Comparison of ENCODE assay signal across 8 cellular contexts in genomic region chr1:204286841-204287387, GRCh38.
DNase-seq lines count a peak whose midpoint lies in the region; ATAC-seq and TF ChIP-seq lines count a peak whose summit lies in the region.

No MANE protein-coding gene starts in this region.

- no peak overlapping the region for H3K4me2 ChIP-seq in osteoblast (ENCODE audit: insufficient read depth, low read length)

- H3K36me3 ChIP-seq in right atrium auricular region, result no peaks in the 10 kb centered on the region
- no peaks in the 10 kb centered on the region for H3K36me3 ChIP-seq in skeletal muscle tissue (ENCODE audit: control insufficient read depth in 3 of 3, insufficient read depth in 3 of 3, low read length in 3 of 3)
- H3K36me3 ChIP-seq in osteoblast (ENCODE audit: insufficient read depth, low read length), result no peaks in the 10 kb centered on the region

- H3K27ac Mint-ChIP-seq in activated T-cell treated with anti-CD3 and anti-CD28 coated beads, Interleukin-2, amount 50 U/mL, for 72 hours, result peak overlapping the region; percentile 98

- H3K4me1 ChIP-seq in right atrium auricular region (peaks cover 0 to 74% of the 10 kb centered on the region in 2 donors), skeletal muscle tissue (ENCODE audit: control insufficient read depth in 3 of 3, insufficient read depth in 3 of 3, low read length in 3 of 3) (peaks cover 17 to 31% (median 22%) of the 10 kb centered on the region in 3 donors), osteoblast (ENCODE audit: insufficient read depth, low read length) (no peaks in the 10 kb centered on the region)

- no peaks in the 10 kb centered on the region for H3K36me3 Mint-ChIP-seq in activated T-cell treated with anti-CD3 and anti-CD28 coated beads, Interleukin-2, amount 50 U/mL, for 72 hours (ENCODE audit: insufficient read depth in 2 of 2)

- no peak for TF ChIP-seq CTCF in right atrium auricular region (IDR thresholded peaks at IDR 0.05)
- TF ChIP-seq CTCF in osteoblast (IDR thresholded peaks at IDR 0.05; ENCODE audit: extremely low read depth, low read depth, low read length), result no peak

- no peaks in the 10 kb centered on the region for H3K79me2 ChIP-seq in osteoblast (ENCODE audit: insufficient read depth, low read length)

- H3K4me1 Mint-ChIP-seq in activated T-cell treated with anti-CD3 and anti-CD28 coated beads, Interleukin-2, amount 50 U/mL, for 72 hours (ENCODE audit: low read depth), result peaks cover 28% of the 10 kb centered on the region

- no peaks in the 10 kb centered on the region for H3K9me3 Mint-ChIP-seq in activated T-cell treated with anti-CD3 and anti-CD28 coated beads, Interleukin-2, amount 50 U/mL, for 72 hours

- DNase-seq in DMS53 (lab: John Stamatoyannopoulos, UW), result peak; percentile 93
- peak; percentile 26 to 77 for DNase-seq in NCI-H446 (lab: John Stamatoyannopoulos, UW)
- DNase-seq in activated T-cell treated with anti-CD3 and anti-CD28 coated beads, Interleukin-2, amount 50 U/mL, for 72 hours, result peak; percentile 34 to 36
- DNase-seq in right atrium auricular region (ENCODE audit: low spot score), result no peak
- no peak for DNase-seq in osteoblast (ENCODE audit: insufficient read length, low spot score, missing footprints)
- DNase-seq in NCI-H187 (lab: John Stamatoyannopoulos, UW), result no peak

- H3K27ac ChIP-seq in right atrium auricular region (peak overlapping the region; percentile 76 to 92), skeletal muscle tissue (ENCODE audit: low read depth, low read length) (peak overlapping the region; percentile 40), osteoblast (ENCODE audit: low read depth, low read length) (no peak overlapping the region)

- H3K9me3 ChIP-seq in right atrium auricular region (no peaks in the 10 kb centered on the region), skeletal muscle tissue (ENCODE audit: control insufficient read depth in 3 of 3, low read length in 3 of 3) (no peaks in the 10 kb centered on the region), osteoblast (ENCODE audit: low read depth, low read length) (no peaks in the 10 kb centered on the region)

- no peak overlapping the region for H2AFZ ChIP-seq in osteoblast (ENCODE audit: low read length)

- peak; percentile 87 to 88 for ATAC-seq in activated T-cell treated with anti-CD3 and anti-CD28 coated beads, Interleukin-2, amount 50 U/mL, for 72 hours (replicated peaks in 1 of 2)
- ATAC-seq in HG03097 (IDR thresholded peaks at IDR 0.05; ENCODE audit: low FRiP score, unreplicated experiment), result no peak

- no peak overlapping the region for H3K9ac ChIP-seq in skeletal muscle tissue (ENCODE audit: low read depth in 1 of 3, low read length in 3 of 3)

- H3K27me3 ChIP-seq in right atrium auricular region, result no peaks in the 10 kb centered on the region
- H3K27me3 ChIP-seq in skeletal muscle tissue (ENCODE audit: control insufficient read depth in 3 of 3, insufficient read depth in 3 of 3, low read length in 3 of 3), result peaks cover 5 to 12% (median 9%) of the 10 kb centered on the region in 3 donors
- peaks cover 65% of the 10 kb centered on the region for H3K27me3 ChIP-seq in osteoblast (ENCODE audit: insufficient read depth, low read length)

- H3K4me3 ChIP-seq in right atrium auricular region, result peak overlapping the region; percentile 13 to 41
- peak overlapping the region in 2 of 3 donors; percentile 36 to 38 for H3K4me3 ChIP-seq in skeletal muscle tissue (ENCODE audit: low read length in 3 of 3)
- H3K4me3 ChIP-seq in osteoblast (ENCODE audit: insufficient read depth, low read length), result no peak overlapping the region

- H4K20me1 ChIP-seq in osteoblast (ENCODE audit: insufficient read depth, low read length), result no peaks in the 10 kb centered on the region

- H3K4me3 Mint-ChIP-seq in activated T-cell treated with anti-CD3 and anti-CD28 coated beads, Interleukin-2, amount 50 U/mL, for 72 hours, result peak overlapping the region; percentile 78 to 94

- H3K27me3 Mint-ChIP-seq in activated T-cell treated with anti-CD3 and anti-CD28 coated beads, Interleukin-2, amount 50 U/mL, for 72 hours (ENCODE audit: low read depth), result peaks cover 3% of the 10 kb centered on the region

Comparison
In these comparisons a context has a peak if more than half of its experiments do, and no peak if none do; other contexts are left out.
1. DNase-seq: peak in DMS53 (single experiment), NCI-H446 (2 of 2) and activated T-cell treated with anti-CD3 and anti-CD28 coated beads, Interleukin-2, amount 50 U/mL, for 72 hours (2 of 2); none in right atrium auricular region (single experiment), osteoblast (single experiment) and NCI-H187 (0 of 2).